Comparison of ENCODE assay signal across 9 cellular contexts in genomic region chr19:18091217-18091608, GRCh38. TPM values are rescaled to one million over a fixed set of nuclear protein-coding genes. Genes with fewer than 3 reads are reported as not detected.
DNase-seq lines count a peak whose midpoint lies in the region; ATAC-seq and TF ChIP-seq lines count a peak whose summit lies in the region.
"Had no signal": no experiment of that assay in that cellular context is flagged by ENCODE, and none has a peak within 500 bp of the region (broad histone marks: within the 10 kb centered on the region; RNA-seq: fewer than 3 reads in every experiment).

No MANE protein-coding gene starts in this region.

- ATAC-seq in GM21390 (IDR thresholded peaks at IDR 0.05; ENCODE audit: unreplicated experiment) (no peak), GM19463 (IDR thresholded peaks at IDR 0.05; ENCODE audit: unreplicated experiment) (no peak)

- H3K27me3 Mint-ChIP-seq in IgD-negative memory B cell: no peaks in the 10 kb centered on the region

- H3K4me1 ChIP-seq in left ventricle myocardium inferior: no peaks in the 10 kb centered on the region

- H3K4me3 ChIP-seq in left ventricle myocardium inferior: no peak overlapping the region

- peak overlapping the region in 3 of 4 donors; percentile 78 to 94 (median 87) for H3K4me3 Mint-ChIP-seq in IgD-negative memory B cell

- H3K27ac Mint-ChIP-seq in IgD-negative memory B cell: peak overlapping the region; percentile 94 to 100 (median 96)

- intact Hi-C loops in left ventricle myocardium inferior (cut with micrococcal nuclease): no loop called here
- intact Hi-C loops in posterior cingulate gyrus (cut with DNase I): no loop called here

- CTCF ChIA-PET in HEK293T (lab: Yijun Ruan, JAX): interaction anchor here (0.9 kb wide), 1 partner anchor 22 kb away, joined by 3 read pairs; no protein-coding TSS in a partner anchor

- no peaks in the 10 kb centered on the region for H3K36me3 Mint-ChIP-seq in IgD-negative memory B cell

- H3K27me3 ChIP-seq in left ventricle myocardium inferior (ENCODE audit: low read depth): peaks cover 37% of the 10 kb centered on the region

- no peaks in the 10 kb centered on the region for H3K9me3 Mint-ChIP-seq in IgD-negative memory B cell

- no peaks in the 10 kb centered on the region for H3K9me3 ChIP-seq in left ventricle myocardium inferior (replicated peaks)

- no peak for TF ChIP-seq CTCF in left ventricle myocardium inferior (IDR thresholded peaks at IDR 0.05; ENCODE audit: borderline replicate concordance)

- peaks cover 27 to 47% (median 46%) of the 10 kb centered on the region in 3 donors for H3K4me1 Mint-ChIP-seq in IgD-negative memory B cell

- POLR2A ChIA-PET in HEK293T (lab: Yijun Ruan, JAX): interaction anchor here (0.8 kb wide), 1 partner anchor 133 kb away, joined by 3 read pairs; no protein-coding TSS in a partner anchor

- peak in 2 of 3 experiments; percentile 63 to 71 for DNase-seq in activated CD8-positive, alpha-beta memory T cell treated with anti-CD3 and anti-CD28 coated beads for 48 hours (ENCODE audit: low read depth in 2 of 3, low spot score in 2 of 3)
- peak; percentile 52 for DNase-seq in left ventricle myocardium inferior
- DNase-seq in stimulated activated CD8-positive, alpha-beta memory T cell treated with anti-CD3 and anti-CD28 coated beads, Interleukin-15, amount 100 ng/mL, for 48 hours (ENCODE audit: low read depth in 2 of 2): peak; percentile 83 to 86
- DNase-seq in posterior cingulate gyrus: no peak
- no peak for DNase-seq in HEK293T (ENCODE audit: extremely low spot score)

- H3K36me3 ChIP-seq in left ventricle myocardium inferior: no peaks in the 10 kb centered on the region

- no peak overlapping the region for H3K27ac ChIP-seq in left ventricle myocardium inferior (replicated peaks)

TF ChIP-seq in HEK293T, 16 proteins besides CTCF, POLR2A, EP300 and RAD21:
- TF ChIP-seq SUZ12 (IDR thresholded peaks at IDR 0.05) (no peak), FOXA1 (IDR thresholded peaks at IDR 0.05) (no peak), FOXM1 (IDR thresholded peaks at IDR 0.05; ENCODE audit: borderline replicate concordance) (no peak), ARNT (IDR thresholded peaks at IDR 0.05) (no peak), ZNF384 (IDR thresholded peaks at IDR 0.05) (no peak), PKNOX1 (IDR thresholded peaks at IDR 0.05) (no peak), L3MBTL2 (conservative IDR thresholded peaks at IDR 0.05) (no peak), LEF1 (IDR thresholded peaks at IDR 0.05; ENCODE audit: borderline replicate concordance) (no peak)

RNA-seq across cellular contexts. Expression of gene IL12RB1, which starts 4.5 kb away (rescaled TPM):
- polyA plus RNA-seq in IgD-negative memory B cell: 9.8 TPM
- total RNA-seq in left ventricle myocardium inferior: 0.44 TPM
- total RNA-seq: kidney epithelial cell had no signal

RNA-seq across cellular contexts. Expression of gene MAST3, which starts 6.4 kb away (rescaled TPM):
- 20.3 TPM for polyA plus RNA-seq in IgD-negative memory B cell
- total RNA-seq in left ventricle myocardium inferior: 4.6 TPM

Comparison
In these comparisons a context has a peak if more than half of its experiments do, and no peak if none do; other contexts are left out.
1. DNase-seq: peak in activated CD8-positive, alpha-beta memory T cell treated with anti-CD3 and anti-CD28 coated beads for 48 hours (2 of 3), left ventricle myocardium inferior (single experiment) and stimulated activated CD8-positive, alpha-beta memory T cell treated with anti-CD3 and anti-CD28 coated beads, Interleukin-15, amount 100 ng/mL, for 48 hours (2 of 2); none in posterior cingulate gyrus (0 of 10) and HEK293T (single experiment).